ENCODE assay signal across 9 cellular contexts in the genomic region with DNA sequence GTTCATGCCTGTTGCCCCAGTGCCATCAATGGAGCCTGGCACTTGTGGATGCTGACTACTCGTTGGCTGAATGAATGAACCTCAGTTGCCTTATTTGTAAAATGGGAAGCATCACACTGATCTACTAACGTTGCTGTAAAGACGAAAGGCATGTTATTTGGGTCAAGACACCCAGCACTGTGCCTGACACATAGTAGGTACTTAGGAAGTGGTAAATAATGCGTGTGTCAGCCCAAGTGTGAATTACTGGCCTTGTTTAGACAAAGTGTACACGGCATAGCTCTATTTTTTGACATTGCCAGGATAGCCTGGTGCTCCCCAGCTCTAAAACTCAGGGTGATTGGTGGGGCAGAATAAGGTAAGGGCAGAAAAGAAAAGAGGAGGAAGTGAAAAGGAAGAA. TPM values are rescaled to one million over a fixed set of nuclear protein-coding genes. Genes with fewer than 3 reads are reported as not detected.
DNase-seq lines count a peak whose midpoint lies in the region; ATAC-seq, FAIRE-seq and TF ChIP-seq lines count a peak whose summit lies in the region.
"Had no signal": no experiment of that assay in that cellular context is flagged by ENCODE, and none has a peak within 500 bp of the region (broad histone marks: within the 10 kb centered on the region; RNA-seq: fewer than 3 reads in every experiment).

No MANE protein-coding gene starts in this region.

- ATAC-seq in right lobe of liver = no peak
- ATAC-seq in stimulated activated naive B cell treated with anti-CD40 and anti-IgM and Interleukin-4, amounts not matched to agents 10 μg/mL and 1 μg/mL and 100 μg/mL, for 72 hours (replicated peaks) = no peak
- no peak for ATAC-seq in GM19397 (IDR thresholded peaks at IDR 0.05; ENCODE audit: unreplicated experiment)
- ATAC-seq in GM21447 (IDR thresholded peaks at IDR 0.05; ENCODE audit: unreplicated experiment) = no peak

- in situ Hi-C loops in GM13977 (cut with MboI; ENCODE audit: low pct_unique_long_range_greater_than_20kb, low sequenced_read_pairs, unreplicated experiment) = no loop called here

- TF ChIP-seq CTCF in Caco-2 (IDR thresholded peaks at IDR 0.05; ENCODE audit: insufficient read depth in 1 of 2, low read depth in 1 of 2, low read length in 1 of 2, severe bottlenecking in 1 of 2, unreplicated experiment in 1 of 2) = no peak
- TF ChIP-seq CTCF in astrocyte (IDR thresholded peaks at IDR 0.05; ENCODE audit: insufficient read depth, low read depth, low read length) = no peak
- TF ChIP-seq CTCF in right lobe of liver (IDR thresholded peaks at IDR 0.05) = no peak
- no peak for TF ChIP-seq CTCF in GM13977 (IDR thresholded peaks at IDR 0.05; ENCODE audit: extremely low read depth, insufficient read depth, missing control alignments)

- H3K4me3 ChIP-seq in Caco-2 (ENCODE audit: low read depth, low read length) (no peak overlapping the region), astrocyte (ENCODE audit: insufficient read depth, low read depth, low read length) (no peak overlapping the region), right lobe of liver (no peak overlapping the region), MG63 (no peak overlapping the region)

- DNase-seq in Caco-2 (no peak), astrocyte (ENCODE audit: low read depth) (no peak), right lobe of liver (no peak), GM13977 (ENCODE audit: low spot score) (no peak), MG63 (no peak)
- DNase-seq in stimulated activated naive B cell treated with anti-CD40 and anti-IgM and Interleukin-4, amounts not matched to agents 10 μg/mL and 1 μg/mL and 100 μg/mL, for 72 hours = no peak
- DNase-seq: NCI-H1694 treated with DMSO at 0.1 percent for 48 hours had no signal

- no peak for FAIRE-seq in astrocyte (lab: Jason Lieb, UNC)

- peak overlapping the region; percentile 97 for H3K27ac Mint-ChIP-seq in Caco-2 (ENCODE audit: unreplicated experiment)
- no peak overlapping the region for H3K27ac Mint-ChIP-seq in astrocyte (ENCODE audit: unreplicated experiment)
- peak overlapping the region; percentile 53 for H3K27ac Mint-ChIP-seq in stimulated activated naive B cell treated with anti-CD40 and anti-IgM and Interleukin-4, amounts not matched to agents 10 μg/mL and 1 μg/mL and 100 μg/mL, for 72 hours

- BruUV-seq in Caco-2 (replicated peaks; lab: Mats Ljungman, UMichigan) = no TSS peak

- WGBS in right lobe of liver (ENCODE audit: insufficient coverage, low coverage, low lambda C conversion rate, missing lambda C conversion rate) = 19% methylated on average over 5 of the region's 5 CpGs

- H3K9me3 ChIP-seq in Caco-2 (no peaks in the 10 kb centered on the region), astrocyte (ENCODE audit: insufficient read depth, low read depth, low read length) (no peaks in the 10 kb centered on the region), right lobe of liver (no peaks in the 10 kb centered on the region), MG63 (no peaks in the 10 kb centered on the region)

- H3K9me3 Mint-ChIP-seq in Caco-2 (ENCODE audit: unreplicated experiment) (no peaks in the 10 kb centered on the region), astrocyte (ENCODE audit: unreplicated experiment) (no peaks in the 10 kb centered on the region)
- H3K9me3 Mint-ChIP-seq in stimulated activated naive B cell treated with anti-CD40 and anti-IgM and Interleukin-4, amounts not matched to agents 10 μg/mL and 1 μg/mL and 100 μg/mL, for 72 hours = no peaks in the 10 kb centered on the region

- peak overlapping the region; percentile 21 for H3K27ac ChIP-seq in astrocyte (ENCODE audit: low read depth, low read length)
- H3K27ac ChIP-seq in right lobe of liver = peak overlapping the region; percentile 87 to 89 (median 89)

- H3K4me3 Mint-ChIP-seq in Caco-2 (ENCODE audit: unreplicated experiment) = peak overlapping the region; percentile 30
- H3K4me3 Mint-ChIP-seq in astrocyte (ENCODE audit: unreplicated experiment) = no peak overlapping the region
- no peak overlapping the region for H3K4me3 Mint-ChIP-seq in stimulated activated naive B cell treated with anti-CD40 and anti-IgM and Interleukin-4, amounts not matched to agents 10 μg/mL and 1 μg/mL and 100 μg/mL, for 72 hours

- no peak overlapping the region for H3K4me2 ChIP-seq in astrocyte (ENCODE audit: low read length)

- H3K4me1 Mint-ChIP-seq in Caco-2 (ENCODE audit: low read depth, unreplicated experiment) (peaks cover 66% of the 10 kb centered on the region), astrocyte (ENCODE audit: low read depth, unreplicated experiment) (peaks cover 36% of the 10 kb centered on the region)
- peaks cover 36 to 68% of the 10 kb centered on the region in 2 donors for H3K4me1 Mint-ChIP-seq in stimulated activated naive B cell treated with anti-CD40 and anti-IgM and Interleukin-4, amounts not matched to agents 10 μg/mL and 1 μg/mL and 100 μg/mL, for 72 hours

- peaks cover under 1% of the 10 kb centered on the region for H4K20me1 ChIP-seq in astrocyte (ENCODE audit: insufficient read depth, low read length)

- H3K27me3 ChIP-seq in Caco-2 (replicated peaks; ENCODE audit: control insufficient read depth, insufficient read depth, low read length) (no peaks in the 10 kb centered on the region), astrocyte (ENCODE audit: insufficient read depth, low read length) (no peaks in the 10 kb centered on the region), right lobe of liver (no peaks in the 10 kb centered on the region), MG63 (no peaks in the 10 kb centered on the region)

- POLR2A ChIA-PET in Caco-2 (lab: Charles Lee) = no interaction called here

- H3K27me3 Mint-ChIP-seq in Caco-2 (ENCODE audit: insufficient read depth, unreplicated experiment) (no peaks in the 10 kb centered on the region), astrocyte (ENCODE audit: low read depth, unreplicated experiment) (no peaks in the 10 kb centered on the region)
- no peaks in the 10 kb centered on the region for H3K27me3 Mint-ChIP-seq in stimulated activated naive B cell treated with anti-CD40 and anti-IgM and Interleukin-4, amounts not matched to agents 10 μg/mL and 1 μg/mL and 100 μg/mL, for 72 hours

- CTCF ChIA-PET in Caco-2 (lab: Charles Lee) = interaction anchor here (3.3 kb wide), 1 partner anchor 90 kb away, joined by 40 read pairs; a partner anchor contains a TSS

- intact Hi-C loops in Caco-2 (cut with micrococcal nuclease; ENCODE audit: unreplicated experiment) = no loop called here
- intact Hi-C loops in right lobe of liver (cut with DNase I) = no loop called here

- H3K4me1 ChIP-seq in Caco-2 = peaks cover 73% of the 10 kb centered on the region
- peaks cover 28% of the 10 kb centered on the region for H3K4me1 ChIP-seq in astrocyte (ENCODE audit: insufficient read depth, low read length)
- peaks cover 8 to 56% (median 31%) of the 10 kb centered on the region in 4 donors for H3K4me1 ChIP-seq in right lobe of liver

- H3K36me3 Mint-ChIP-seq in Caco-2 (ENCODE audit: insufficient read depth, unreplicated experiment) = peaks cover 65% of the 10 kb centered on the region
- peaks cover 7% of the 10 kb centered on the region for H3K36me3 Mint-ChIP-seq in astrocyte (ENCODE audit: low read depth, unreplicated experiment)
- H3K36me3 Mint-ChIP-seq in stimulated activated naive B cell treated with anti-CD40 and anti-IgM and Interleukin-4, amounts not matched to agents 10 μg/mL and 1 μg/mL and 100 μg/mL, for 72 hours = peaks cover 8 to 20% of the 10 kb centered on the region in 2 donors

- H3K36me3 ChIP-seq in Caco-2 (ENCODE audit: control insufficient read depth, insufficient read depth, low read length) = no peaks in the 10 kb centered on the region
- no peaks in the 10 kb centered on the region for H3K36me3 ChIP-seq in astrocyte (ENCODE audit: insufficient read depth, low read length)
- peaks cover 0 to 4% (median 0%) of the 10 kb centered on the region in 4 donors for H3K36me3 ChIP-seq in right lobe of liver
- H3K36me3 ChIP-seq in MG63 = peaks cover 52% of the 10 kb centered on the region

- peak overlapping the region; percentile 69 for H3K9ac ChIP-seq in astrocyte (ENCODE audit: low read length)

- H3K79me2 ChIP-seq in astrocyte (ENCODE audit: insufficient read depth, low read length) = peaks cover 87% of the 10 kb centered on the region

- no peak for TF ChIP-seq POLR2A in right lobe of liver (IDR thresholded peaks at IDR 0.05)

- H2AFZ ChIP-seq in astrocyte (ENCODE audit: low read depth, low read length) = no peak overlapping the region

RNA-seq across cellular contexts. Expression of a gene that starts 27.4 kb away (rescaled TPM):
- 152 and 161 TPM in 2 replicates for total RNA-seq in Caco-2 (2022)
- total RNA-seq in astrocyte = 131 and 137 TPM in 2 replicates
- 100 to 1,000 TPM; 103 to 264 (median 154) TPM for total RNA-seq in right lobe of liver
- 65.6 and 98.8 TPM in 2 replicates for total RNA-seq in MG63 (2014; rRNA removed; shearing (Covaris generic); ENCODE audit: low replicate concordance)
